Comparison of ENCODE assay signal across 8 cellular contexts in the genomic region with DNA sequence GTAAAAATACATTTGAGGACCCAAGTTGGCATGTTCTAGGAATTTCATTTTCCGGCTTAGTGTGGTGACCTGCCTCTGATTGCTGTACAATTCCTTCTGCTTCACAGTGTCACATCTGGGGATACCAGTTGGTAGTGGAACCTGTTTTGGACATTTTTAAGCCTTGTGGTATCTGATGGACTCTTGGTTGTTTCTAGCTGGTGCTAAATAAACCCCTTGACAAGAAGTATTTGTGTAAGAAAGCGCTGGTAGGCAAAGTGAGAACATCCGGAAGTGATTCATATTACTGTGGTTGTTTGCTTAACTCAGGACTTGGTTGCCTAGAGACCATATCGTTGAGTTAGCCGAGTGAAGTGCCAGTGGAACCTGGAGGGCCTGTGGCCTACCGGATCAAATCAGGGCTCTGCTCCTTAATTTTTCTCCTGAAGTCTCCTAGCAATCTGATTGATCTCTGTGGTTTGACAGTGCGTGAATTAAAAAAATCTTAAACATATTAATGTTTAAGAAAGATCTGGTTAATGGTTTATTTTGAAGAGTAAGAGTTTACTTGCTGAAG. TPM values are rescaled to one million over a fixed set of nuclear protein-coding genes. Genes with fewer than 3 reads are reported as not detected.
A peak's percentile ranks its signal among the peaks of the same experiment; 100 is the strongest.
DNase-seq lines count a peak whose midpoint lies in the region; ATAC-seq, FAIRE-seq and TF ChIP-seq lines count a peak whose summit lies in the region.

No MANE protein-coding gene starts in this region.

- WGBS in H1 (ENCODE audit: extremely low coverage in 1 of 2, insufficient coverage in 1 of 2, insufficient read length in 1 of 2, insufficient replicate concordance in 2 of 2, low coverage in 1 of 2, low lambda C conversion rate in 2 of 2, missing lambda C conversion rate in 1 of 2), 2 experiments = 30% methylated on average over 7 of the region's 7 CpGs; no CpG with 5 or more reads in 1 of the 2 experiments
- 2 to 8% (median 7%) methylated on average over 7 of the region's 7 CpGs for WGBS in stomach, 5 donors

- H2BK120ac ChIP-seq in H1 (replicated peaks; ENCODE audit: low read depth, low read length) = no peak overlapping the region

- peaks cover 10 to 18% (median 14%) of the 10 kb centered on the region in 4 experiments for H3K4me1 ChIP-seq in H1 (replicated peaks in 1 of 4; ENCODE audit: control insufficient read depth in 3 of 4, insufficient read depth in 4 of 4, low read length in 3 of 4)
- H3K4me1 ChIP-seq in mucosa of descending colon (ENCODE audit: low read depth) = peaks cover 77% of the 10 kb centered on the region
- peaks cover 48 to 100% (median 76%) of the 10 kb centered on the region in 4 donors for H3K4me1 ChIP-seq in stomach

- ATAC-seq in GM19351 (IDR thresholded peaks at IDR 0.05; ENCODE audit: unreplicated experiment) (peak; percentile 100), HG03432 (IDR thresholded peaks at IDR 0.05; ENCODE audit: unreplicated experiment) (peak; percentile 98), mucosa of descending colon (peak; percentile 98)

- intact Hi-C loops in mucosa of descending colon (cut with DNase I, micrococcal nuclease) = no loop called here
- intact Hi-C loops in stomach (cut with DNase I; ENCODE audit: low total_unique reads) = no loop called here

- H3K4me2 ChIP-seq in H1 (ENCODE audit: insufficient read depth in 1 of 2, low read depth in 2 of 2, low read length in 2 of 2) = peak overlapping the region; percentile 47 to 50

- peaks cover 62% of the 10 kb centered on the region for H3K4me1 Mint-ChIP-seq in activated CD4-positive, alpha-beta T cell treated with anti-CD3 and anti-CD28 coated beads, Interleukin-2, amount 10 ng/mL, durations not matched to agents 7 days and 5 days

- no peak overlapping the region for H4K5ac ChIP-seq in H1 (ENCODE audit: insufficient read length, low read depth, low read length)

- H3K4ac ChIP-seq in H1 (replicated peaks; ENCODE audit: insufficient read length, low read depth, low read length) = no peak overlapping the region

- no peak for TF ChIP-seq RAD21 in H1 (IDR thresholded peaks at IDR 0.05 in 1 of 2, conservative IDR thresholded peaks at IDR 0.05 in 1 of 2; ENCODE audit: low read depth in 2 of 2, low read length in 2 of 2)

- peaks cover 27% of the 10 kb centered on the region for H3K36me3 Mint-ChIP-seq in activated CD4-positive, alpha-beta T cell treated with anti-CD3 and anti-CD28 coated beads, Interleukin-2, amount 10 ng/mL, durations not matched to agents 7 days and 5 days (ENCODE audit: low read depth)

- POLR2A ChIA-PET in activated CD4-positive, alpha-beta T cell treated with anti-CD3 and anti-CD28 coated beads, Interleukin-2, amount 10 ng/mL, durations not matched to agents 7 days and 5 days (lab: Charles Lee) = interaction anchor here (1.5 kb wide), 1 partner anchor 13 kb away, joined by 6 read pairs; a partner anchor contains a TSS
- POLR2A ChIA-PET in H1 (lab: Charles Lee; ENCODE audit: partially characterized antibody) = interaction anchor here (1.0 to 1.6 kb wide), 4 partner anchors 10 to 13 kb away, joined by 3 to 12 read pairs (median 3); a partner anchor contains a TSS

- no peak overlapping the region for H2AK5ac ChIP-seq in H1 (ENCODE audit: low read depth, low read length)

- H4K8ac ChIP-seq in H1 (ENCODE audit: extremely low read depth, insufficient read depth, low read length) = no peak overlapping the region

- peak; percentile 92 for FAIRE-seq in H1 (lab: Jason Lieb, UNC)

- H3K4me3 ChIP-seq in H1 (ENCODE audit: extremely low read depth in 1 of 4, insufficient read depth in 2 of 4, low read depth in 3 of 4, low read length in 4 of 4) (peak overlapping the region in 2 of 4 experiments; percentile 15 to 31; a peak in 3 of 8 replicates), mucosa of descending colon (no peak overlapping the region), stomach (peak overlapping the region in 3 of 4 donors; percentile 1 to 12 (median 10))

- peak overlapping the region; percentile 51 for H3K27ac ChIP-seq in H1 (ENCODE audit: low read depth, low read length)
- peak overlapping the region; percentile 82 to 94 (median 91) for H3K27ac ChIP-seq in stomach

- no peaks in the 10 kb centered on the region for H3K23me2 ChIP-seq in H1 (ENCODE audit: low read depth, low read length)

- TF ChIP-seq EP300 in H1 (IDR thresholded peaks at IDR 0.05; ENCODE audit: borderline replicate concordance in 1 of 2, low read depth in 2 of 2, low read length in 2 of 2) (peak in 1 of 2 experiments; percentile 72; a peak in 1 of 3 replicates), stomach (IDR thresholded peaks at IDR 0.05) (no peak)

- no peak overlapping the region for H3K18ac ChIP-seq in H1 (ENCODE audit: extremely low read depth, low read length)

- H3K9me3 ChIP-seq in H1 (ENCODE audit: insufficient read depth in 2 of 2, low read depth in 1 of 2, low read length in 1 of 2) (no peaks in the 10 kb centered on the region), mucosa of descending colon (no peaks in the 10 kb centered on the region), stomach (no peaks in the 10 kb centered on the region)

- H4K91ac ChIP-seq in H1 (replicated peaks; ENCODE audit: insufficient read length, low read length) = no peak overlapping the region

- peak overlapping the region; percentile 10; the same call in 1 of the 2 replicates for H2BK12ac ChIP-seq in H1 (ENCODE audit: low read depth, low read length)

- DNase-seq in CD1c-positive myeloid dendritic cell (ENCODE audit: extremely low spot score) (peak; percentile 95), NCI-H460 (ENCODE audit: extremely low read depth, low read depth) (peak; percentile 75), H1 (ENCODE audit: low read depth in 1 of 2, low spot score in 2 of 2) (no peak), mucosa of descending colon (peak in 2 of 3 donors; percentile 38 to 72), stomach (peak; percentile 68)
- peak; percentile 84 for DNase-seq in activated CD4-positive, alpha-beta T cell treated with anti-CD3 and anti-CD28 coated beads, Interleukin-2, amount 10 ng/mL, durations not matched to agents 7 days and 5 days

- H3K79me2 ChIP-seq in H1 (ENCODE audit: control insufficient read depth in 1 of 2, insufficient read depth in 2 of 2, low read length in 2 of 2) = peaks cover 17 to 94% of the 10 kb centered on the region in 2 experiments

- no peaks in the 10 kb centered on the region for H3K36me3 ChIP-seq in H1 (ENCODE audit: control insufficient read depth in 2 of 4, insufficient read depth in 4 of 4, low read length in 3 of 4)
- no peaks in the 10 kb centered on the region for H3K36me3 ChIP-seq in mucosa of descending colon (ENCODE audit: low read depth)
- H3K36me3 ChIP-seq in stomach = no peaks in the 10 kb centered on the region

- H3K27me3 ChIP-seq in H1 (replicated peaks in 1 of 4; ENCODE audit: control insufficient read depth in 3 of 4, extremely low read depth in 1 of 4, insufficient read depth in 3 of 4, low read length in 3 of 4) = no peaks in the 10 kb centered on the region
- no peaks in the 10 kb centered on the region for H3K27me3 ChIP-seq in stomach

- H2BK15ac ChIP-seq in H1 (ENCODE audit: low read length) = no peak overlapping the region

- H3K9me3 Mint-ChIP-seq in activated CD4-positive, alpha-beta T cell treated with anti-CD3 and anti-CD28 coated beads, Interleukin-2, amount 10 ng/mL, durations not matched to agents 7 days and 5 days = no peaks in the 10 kb centered on the region

- TF ChIP-seq POLR2A in H1 (IDR thresholded peaks at IDR 0.05; ENCODE audit: control extremely low read depth in 1 of 2, low read depth in 2 of 2, low read length in 2 of 2) (peak; percentile 27 to 45; a peak in 2 of 3 replicates), stomach (IDR thresholded peaks at IDR 0.05) (no peak)

- no peak overlapping the region for H3K23ac ChIP-seq in H1 (ENCODE audit: insufficient read length)

- H2BK20ac ChIP-seq in H1 (ENCODE audit: low read length) = no peak overlapping the region

- H3K56ac ChIP-seq in H1 (replicated peaks; ENCODE audit: insufficient read length, low read depth, low read length) = no peak overlapping the region

- peak overlapping the region; percentile 59 for H3K4me3 Mint-ChIP-seq in activated CD4-positive, alpha-beta T cell treated with anti-CD3 and anti-CD28 coated beads, Interleukin-2, amount 10 ng/mL, durations not matched to agents 7 days and 5 days

- no peak overlapping the region for H3K14ac ChIP-seq in H1 (ENCODE audit: insufficient read length)

- peak overlapping the region in 2 of 4 experiments; percentile 40; a peak in 3 of 7 replicates for H3K9ac ChIP-seq in H1 (replicated peaks in 1 of 4; ENCODE audit: extremely low read depth in 1 of 4, low read depth in 3 of 4, low read length in 3 of 4)

- H4K20me1 ChIP-seq in H1 (replicated peaks in 1 of 2; ENCODE audit: control insufficient read depth in 1 of 2, insufficient read depth in 2 of 2, low read length in 2 of 2) = no peaks in the 10 kb centered on the region

- no peak for TF ChIP-seq CTCF in H1 (IDR thresholded peaks at IDR 0.05; ENCODE audit: control extremely low read depth in 1 of 3, insufficient read depth in 1 of 3, low read depth in 1 of 3, low read length in 3 of 3)
- no peak for TF ChIP-seq CTCF in mucosa of descending colon (IDR thresholded peaks at IDR 0.05)
- no peak for TF ChIP-seq CTCF in stomach (IDR thresholded peaks at IDR 0.05)

- peak overlapping the region; percentile 62 for H2BK5ac ChIP-seq in H1 (ENCODE audit: low read depth, low read length)

- no peak overlapping the region for H2AFZ ChIP-seq in H1 (ENCODE audit: low read length)

- CTCF ChIA-PET in activated CD4-positive, alpha-beta T cell treated with anti-CD3 and anti-CD28 coated beads, Interleukin-2, amount 10 ng/mL, durations not matched to agents 7 days and 5 days (lab: Charles Lee) = interaction anchor here (1.4 to 4.1 kb wide), 3 partner anchors 9 to 38 kb away, joined by 4 to 22 read pairs (median 12); no protein-coding TSS in a partner anchor
- CTCF ChIA-PET in H1 (lab: Charles Lee; ENCODE audit: partially characterized antibody) = interaction anchor here (1.0 to 1.7 kb wide), 3 partner anchors 11 to 81 kb away, joined by 3 to 8 read pairs (median 3); no protein-coding TSS in a partner anchor

- H3K79me1 ChIP-seq in H1 (ENCODE audit: low read depth, low read length) = no peaks in the 10 kb centered on the region

- H3K27ac Mint-ChIP-seq in activated CD4-positive, alpha-beta T cell treated with anti-CD3 and anti-CD28 coated beads, Interleukin-2, amount 10 ng/mL, durations not matched to agents 7 days and 5 days = peak overlapping the region; percentile 91

- H3K27me3 Mint-ChIP-seq in activated CD4-positive, alpha-beta T cell treated with anti-CD3 and anti-CD28 coated beads, Interleukin-2, amount 10 ng/mL, durations not matched to agents 7 days and 5 days = no peaks in the 10 kb centered on the region

RNA-seq across cellular contexts. Expression of a gene that starts 12.8 kb away (rescaled TPM):
- total RNA-seq in NCI-H460 (2014; rRNA removed; shearing (Covaris generic)) = 163 and 169 TPM in 2 replicates
- 234 and 335 TPM in 2 replicates for polyA plus RNA-seq in NCI-H460 (2014; cell fraction: nucleus; rRNA removed)
- 100 to 1,000 TPM; 222 to 296 TPM for total RNA-seq in activated CD4-positive, alpha-beta T cell treated with anti-CD3 and anti-CD28 coated beads, Interleukin-2, amount 10 ng/mL, durations not matched to agents 7 days and 5 days
- total RNA-seq in H1 (2021; fragmentation: NEBNext Ultra II Directional; extraction: Animal tissue kit (Norgen Biotek cat#: 25700)) = 133 and 138 TPM in 2 replicates
- polyA plus RNA-seq in H1 (2011; rRNA removed) = 34.8 and 56.0 TPM in 2 replicates
- polyA plus RNA-seq in H1 (2011; cell fraction: cytosol; rRNA removed) = 42.1 TPM
- 187 TPM for polyA plus RNA-seq in H1 (2011; cell fraction: nucleus; rRNA removed)
- polyA plus RNA-seq in H1 (2012, experiment 1 of 2) = 71.3 to 118 TPM (median 79.1 TPM) in 4 replicates
- 4.1 TPM for polyA plus RNA-seq in H1 (2012, experiment 2 of 2)
- polyA plus RNA-seq in H1 (2013, experiment 1 of 2) = 301 TPM
- polyA plus RNA-seq in H1 (2013, experiment 2 of 2) = 289 TPM
- 158 and 190 TPM in 2 replicates for polyA minus RNA-seq in H1 (2011; rRNA and poly(A)+ RNA removed)
- 60.2 TPM for polyA minus RNA-seq in H1 (2011; cell fraction: cytosol; rRNA and poly(A)+ RNA removed)
- 350 TPM for polyA minus RNA-seq in H1 (2011; cell fraction: nucleus; rRNA and poly(A)+ RNA removed)
- 100 to 1,000 TPM; 186 to 242 (median 206) TPM for total RNA-seq in mucosa of descending colon
- total RNA-seq in stomach = 100 to 1,000 TPM in 3 of 5 donors, 10 to 100 TPM in 2; 74.1 to 222 (median 160) TPM
- polyA plus RNA-seq in stomach = 10 to 100 TPM; 22.3 to 64.5 (median 43.7) TPM

RNA-seq across cellular contexts. Expression of a gene that starts 48.8 kb away (rescaled TPM):
- 0.69 and 1.5 TPM in 2 replicates for total RNA-seq in NCI-H460 (2014; rRNA removed; shearing (Covaris generic))
- 0.47 and 1.0 TPM in 2 replicates for polyA plus RNA-seq in NCI-H460 (2014; cell fraction: nucleus; rRNA removed)
- total RNA-seq in activated CD4-positive, alpha-beta T cell treated with anti-CD3 and anti-CD28 coated beads, Interleukin-2, amount 10 ng/mL, durations not matched to agents 7 days and 5 days = 1 to 10 TPM; 1.1 to 2.1 TPM
- total RNA-seq in H1 (2021; fragmentation: NEBNext Ultra II Directional; extraction: Animal tissue kit (Norgen Biotek cat#: 25700)) = 2.3 and 2.6 TPM in 2 replicates
- polyA plus RNA-seq in H1 (2011; rRNA removed) (0.82 and 0.96 TPM in 2 replicates), stomach (1 to 10 TPM in 2 of 3 donors, under 1 TPM in 1; 0.93 to 2.0 (median 1.2) TPM)
- polyA plus RNA-seq in H1 (2011; cell fraction: cytosol; rRNA removed) = 1.3 TPM
- 1.5 TPM for polyA plus RNA-seq in H1 (2011; cell fraction: nucleus; rRNA removed)
- polyA plus RNA-seq in H1 (2012, experiment 1 of 2) = 1.1 to 1.5 TPM (median 1.4 TPM) in 4 replicates
- polyA plus RNA-seq in H1 (2012, experiment 2 of 2) = 0.59 TPM
- polyA plus RNA-seq in H1 (2013, experiment 1 of 2) = 1.5 TPM
- 1.7 TPM for polyA plus RNA-seq in H1 (2013, experiment 2 of 2)
- 1.4 and 1.5 TPM in 2 replicates for polyA minus RNA-seq in H1 (2011; rRNA and poly(A)+ RNA removed)
- 1.9 TPM for polyA minus RNA-seq in H1 (2011; cell fraction: cytosol; rRNA and poly(A)+ RNA removed)
- polyA minus RNA-seq in H1 (2011; cell fraction: nucleus; rRNA and poly(A)+ RNA removed) = 3.2 TPM
- total RNA-seq in mucosa of descending colon (10 to 100 TPM; 11.8 to 17.8 (median 15.4) TPM), stomach (1 to 10 TPM in 4 of 5 donors, under 1 TPM in 1; 0.58 to 7.1 (median 2.9) TPM)

Comparison
In these comparisons a context has a peak if more than half of its experiments do, and no peak if none do; other contexts are left out.
1. DNase-seq: peak in CD1c-positive myeloid dendritic cell (single experiment), NCI-H460 (single experiment), activated CD4-positive, alpha-beta T cell treated with anti-CD3 and anti-CD28 coated beads, Interleukin-2, amount 10 ng/mL, durations not matched to agents 7 days and 5 days (single experiment), mucosa of descending colon (2 of 3) and stomach (single experiment); none in H1 (0 of 2).
2. POLR2A ChIP-seq: peak in H1 (2 of 2); none in stomach (0 of 4).
3. Peak in every context shown above with its lines, with median percentiles within 50 percentile points of each other: ATAC-seq.